Comparison of ENCODE assay signal across 15 cellular contexts in genomic region chrX:155020591-155020990, GRCh38. TPM values are rescaled to one million over a fixed set of nuclear protein-coding genes. Genes with fewer than 3 reads are reported as not detected.
DNase-seq lines count a peak whose midpoint lies in the region; ATAC-seq, FAIRE-seq and TF ChIP-seq lines count a peak whose summit lies in the region.
"Had no signal": no experiment of that assay in that cellular context is flagged by ENCODE, and none has a peak within 500 bp of the region (broad histone marks: within the 10 kb centered on the region; RNA-seq: fewer than 3 reads in every experiment).

No MANE protein-coding gene starts in this region.

- no TSS peak for BruUV-seq in HepG2 (replicated peaks; lab: Mats Ljungman, UMichigan)

- no peaks in the 10 kb centered on the region for H3K27me3 ChIP-seq in heart left ventricle
- no peaks in the 10 kb centered on the region for H3K27me3 ChIP-seq in HepG2 (ENCODE audit: control insufficient read depth in 1 of 2, insufficient read depth in 2 of 2, low read length in 2 of 2)
- no peaks in the 10 kb centered on the region for H3K27me3 ChIP-seq in right lobe of liver
- no peaks in the 10 kb centered on the region for H3K27me3 ChIP-seq in gastrocnemius medialis
- no peaks in the 10 kb centered on the region for H3K27me3 ChIP-seq in ovary

- WGBS in heart left ventricle, 4 donors = 62 to 83% (median 67%) methylated on average over 3 of the region's 3 CpGs
- WGBS in HepG2 (ENCODE audit: low lambda C conversion rate) = 36% methylated on average over 3 of the region's 3 CpGs
- 66% methylated on average over 3 of the region's 3 CpGs for WGBS in right lobe of liver (ENCODE audit: insufficient coverage, low coverage, low lambda C conversion rate, missing lambda C conversion rate)
- WGBS in ovary, 3 donors = 56 to 76% (median 58%) methylated on average over 3 of the region's 3 CpGs

- CTCF ChIA-PET in HepG2 (lab: Yijun Ruan, JAX; ENCODE audit: low intra/inter-chr PET ratio, low total read pairs) = no interaction called here
- CTCF ChIA-PET in activated CD4-positive, alpha-beta T cell treated with anti-CD3 and anti-CD28 coated beads for 36 hours (lab: Charles Lee) = no interaction called here

- H4K20me1 ChIP-seq in HepG2 (ENCODE audit: insufficient read depth, low read length) = no peaks in the 10 kb centered on the region

- TF ChIP-seq EP300 in HepG2 (IDR thresholded peaks at IDR 0.05; ENCODE audit: low read depth in 2 of 2, low read length in 2 of 2) (no peak), HepG2 (CRISPR knock-in tag; IDR thresholded peaks at IDR 0.05; ENCODE audit: borderline replicate concordance) (no peak), ovary (IDR thresholded peaks at IDR 0.05) (no peak)

- no peaks in the 10 kb centered on the region for H3K36me3 Mint-ChIP-seq in activated CD4-positive, alpha-beta T cell treated with anti-CD3 and anti-CD28 coated beads for 36 hours (ENCODE audit: low read depth)
- H3K36me3 Mint-ChIP-seq: CD14-positive monocyte; CD8-positive, alpha-beta T cell had no signal

- no peak for TF ChIP-seq CTCF in heart left ventricle (IDR thresholded peaks at IDR 0.05)
- TF ChIP-seq CTCF in HepG2 (CRISPR knock-in tag; IDR thresholded peaks at IDR 0.05) = no peak
- TF ChIP-seq CTCF in right lobe of liver (IDR thresholded peaks at IDR 0.05) = no peak
- no peak for TF ChIP-seq CTCF in gastrocnemius medialis (IDR thresholded peaks at IDR 0.05 in 4 of 5, conservative IDR thresholded peaks at IDR 0.05 in 1 of 5)
- no peak for TF ChIP-seq CTCF in ovary (IDR thresholded peaks at IDR 0.05)

- H3K27me3 Mint-ChIP-seq in activated CD4-positive, alpha-beta T cell treated with anti-CD3 and anti-CD28 coated beads for 36 hours = no peaks in the 10 kb centered on the region

- H3K4me3 ChIP-seq in heart left ventricle (peak overlapping the region in 11 of 12 donors; percentile 3 to 56 (median 42)), HepG2 (replicated peaks in 1 of 3; ENCODE audit: insufficient read depth in 1 of 3, low read depth in 2 of 3, low read length in 3 of 3) (no peak overlapping the region), right lobe of liver (no peak overlapping the region), gastrocnemius medialis (peak overlapping the region in 3 of 4 donors; percentile 15 to 44 (median 30)), ovary (no peak overlapping the region)
- H3K4me3 ChIP-seq: HAP-1 had no signal

- H3K4me2 ChIP-seq in HepG2 (ENCODE audit: low read depth, low read length) = no peak overlapping the region

- FAIRE-seq in HepG2 (lab: Jason Lieb, UNC) = no peak
- FAIRE-seq: GM19239, H1 had no signal

- no peak for TF ChIP-seq RAD21 in HepG2 (CRISPR knock-in tag; IDR thresholded peaks at IDR 0.05)

- H3K4me1 Mint-ChIP-seq in activated CD4-positive, alpha-beta T cell treated with anti-CD3 and anti-CD28 coated beads for 36 hours = no peaks in the 10 kb centered on the region

- H3K9me3 ChIP-seq in heart left ventricle = no peaks in the 10 kb centered on the region
- no peaks in the 10 kb centered on the region for H3K9me3 ChIP-seq in HepG2 (ENCODE audit: low read length)
- H3K9me3 ChIP-seq in right lobe of liver = no peaks in the 10 kb centered on the region
- no peaks in the 10 kb centered on the region for H3K9me3 ChIP-seq in gastrocnemius medialis
- no peaks in the 10 kb centered on the region for H3K9me3 ChIP-seq in ovary
- H3K9me3 ChIP-seq: Caco-2, HAP-1 had no signal

- DNase-seq in heart left ventricle (no peak), left cardiac atrium (no peak), HepG2 (ENCODE audit: low spot score) (no peak), right lobe of liver (no peak), gastrocnemius medialis (no peak), ovary (no peak)
- DNase-seq in activated CD4-positive, alpha-beta T cell treated with anti-CD3 and anti-CD28 coated beads for 36 hours = no peak
- DNase-seq: Caco-2; CD8-positive, alpha-beta T cell; GF-D8 had no signal

- H3K9ac ChIP-seq in HepG2 (ENCODE audit: insufficient read depth, low read depth, low read length) = no peak overlapping the region

- in situ Hi-C loops in HepG2 (cut with HindIII; ENCODE audit: extremely low pct_ligation_motif_present, low pct_unique_long_range_greater_than_20kb) (no loop called here), gastrocnemius medialis (cut with MboI; ENCODE audit: low sequenced_read_pairs in 4 of 4) (no loop called here)

- intact Hi-C loops in heart left ventricle (cut with DNase I) = no loop called here
- intact Hi-C loops in left cardiac atrium (cut with DNase I) = no loop called here
- intact Hi-C loops in HepG2 (cut with micrococcal nuclease; ENCODE audit: unreplicated experiment) = no loop called here
- intact Hi-C loops in right lobe of liver (cut with DNase I) = no loop called here
- intact Hi-C loops in gastrocnemius medialis (cut with DNase I; ENCODE audit: low total_unique reads) = no loop called here
- intact Hi-C loops in ovary (cut with DNase I) = no loop called here
- intact Hi-C loops in activated CD4-positive, alpha-beta T cell treated with anti-CD3 and anti-CD28 coated beads for 36 hours (cut with DNase I, micrococcal nuclease) = loop anchor here in 1 of 2 experiments (10.0 kb wide), 1 partner anchor 216 kb away; the partner anchor contains the start of gene MPP1

- H3K27ac Mint-ChIP-seq in activated CD4-positive, alpha-beta T cell treated with anti-CD3 and anti-CD28 coated beads for 36 hours = no peak overlapping the region
- H3K27ac Mint-ChIP-seq: CD14-positive monocyte; CD8-positive, alpha-beta T cell had no signal

- ATAC-seq in heart left ventricle = no peak
- ATAC-seq in left cardiac atrium = no peak
- no peak for ATAC-seq in HepG2
- no peak for ATAC-seq in right lobe of liver
- ATAC-seq in gastrocnemius medialis = no peak
- ATAC-seq in activated CD4-positive, alpha-beta T cell treated with anti-CD3 and anti-CD28 coated beads for 36 hours = no peak
- ATAC-seq: CD8-positive, alpha-beta T cell had no signal

- no peaks in the 10 kb centered on the region for H3K79me2 ChIP-seq in HepG2 (ENCODE audit: insufficient read depth, low read length)

- no peak overlapping the region for H3K4me3 Mint-ChIP-seq in activated CD4-positive, alpha-beta T cell treated with anti-CD3 and anti-CD28 coated beads for 36 hours
- H3K4me3 Mint-ChIP-seq: CD14-positive monocyte; CD8-positive, alpha-beta T cell had no signal

- no peak overlapping the region for H2AFZ ChIP-seq in HepG2 (ENCODE audit: low read length)

- no peaks in the 10 kb centered on the region for H3K36me3 ChIP-seq in heart left ventricle
- no peaks in the 10 kb centered on the region for H3K36me3 ChIP-seq in HepG2 (replicated peaks in 1 of 2; ENCODE audit: control insufficient read depth in 1 of 2, insufficient read depth in 2 of 2, low read length in 2 of 2)
- H3K36me3 ChIP-seq in right lobe of liver = no peaks in the 10 kb centered on the region
- no peaks in the 10 kb centered on the region for H3K36me3 ChIP-seq in gastrocnemius medialis
- no peaks in the 10 kb centered on the region for H3K36me3 ChIP-seq in ovary
- H3K36me3 ChIP-seq: HAP-1 had no signal

- peak overlapping the region in 8 of 12 donors; percentile 32 to 70 (median 48) for H3K27ac ChIP-seq in heart left ventricle
- H3K27ac ChIP-seq in HepG2 (ENCODE audit: extremely low read length, insufficient read depth, low read length) = no peak overlapping the region
- H3K27ac ChIP-seq in right lobe of liver = no peak overlapping the region
- H3K27ac ChIP-seq in gastrocnemius medialis = peak overlapping the region; percentile 5 to 61 (median 46)
- no peak overlapping the region for H3K27ac ChIP-seq in ovary
- H3K27ac ChIP-seq: 22Rv1 had no signal

- TF ChIP-seq POLR2A in heart left ventricle (IDR thresholded peaks at IDR 0.05) (no peak), HepG2 (IDR thresholded peaks at IDR 0.05; ENCODE audit: insufficient read depth in 1 of 2, low read depth in 2 of 2, low read length in 2 of 2) (no peak), right lobe of liver (IDR thresholded peaks at IDR 0.05) (no peak), gastrocnemius medialis (IDR thresholded peaks at IDR 0.05) (no peak), ovary (IDR thresholded peaks at IDR 0.05) (no peak)

- H3K9me3 Mint-ChIP-seq in activated CD4-positive, alpha-beta T cell treated with anti-CD3 and anti-CD28 coated beads for 36 hours (ENCODE audit: low read depth) = no peaks in the 10 kb centered on the region
- H3K9me3 Mint-ChIP-seq: CD14-positive monocyte; CD8-positive, alpha-beta T cell had no signal

- H3K4me1 ChIP-seq in heart left ventricle (no peaks in the 10 kb centered on the region), HepG2 (ENCODE audit: insufficient read depth, low read length) (peaks cover 18% of the 10 kb centered on the region; the same call in 1 of the 2 replicates), right lobe of liver (no peaks in the 10 kb centered on the region), gastrocnemius medialis (no peaks in the 10 kb centered on the region), ovary (ENCODE audit: insufficient read depth) (no peaks in the 10 kb centered on the region)
- H3K4me1 ChIP-seq: Caco-2, HAP-1 had no signal

- POLR2A ChIA-PET in HepG2 (lab: Yijun Ruan, JAX) = no interaction called here
- POLR2A ChIA-PET in activated CD4-positive, alpha-beta T cell treated with anti-CD3 and anti-CD28 coated beads for 36 hours (lab: Charles Lee) = no interaction called here

RNA-seq across cellular contexts. Expression of gene F8, which starts 1.9 kb away (rescaled TPM):
- 10 to 100 TPM; 26.9 to 75.1 (median 44.3) TPM for total RNA-seq in heart left ventricle
- polyA plus RNA-seq in heart left ventricle = 10 to 100 TPM; 32.6 to 60.2 TPM
- 10 to 100 TPM; 45.7 to 53.6 TPM for total RNA-seq in left cardiac atrium
- 0.21 and 0.29 TPM in 2 replicates for total RNA-seq in HepG2 (2016; rRNA removed; fragmentation: Illumina TruSeq; extraction: Trizol)
- 0.10 TPM in 1 of 2 replicates, not detected in the other for total RNA-seq in HepG2 (2016; cell fraction: cytosol; rRNA removed; fragmentation: Illumina TruSeq; extraction: Trizol; ENCODE audit: low read depth)
- total RNA-seq in HepG2 (2016; cell fraction: insoluble cytoplasmic fraction; rRNA removed; fragmentation: Illumina TruSeq; extraction: Trizol) = 0.13 and 0.76 TPM in 2 replicates
- 0.34 and 0.40 TPM in 2 replicates for total RNA-seq in HepG2 (2016; cell fraction: membrane; rRNA removed; fragmentation: Illumina TruSeq; extraction: Trizol)
- total RNA-seq in HepG2 (2016; cell fraction: nucleus; rRNA removed; fragmentation: Illumina TruSeq; extraction: Trizol) = 0.43 and 0.47 TPM in 2 replicates
- 0.37 and 0.61 TPM in 2 replicates for polyA plus RNA-seq in HepG2 (2011; rRNA removed)
- 0.27 and 0.32 TPM in 2 replicates for polyA plus RNA-seq in HepG2 (2011; cell fraction: cytosol; rRNA removed)
- polyA plus RNA-seq in HepG2 (2011; cell fraction: nucleus; rRNA removed) = 0.19 and 0.23 TPM in 2 replicates
- polyA plus RNA-seq in HepG2 (2012) = 0.15 and 0.30 TPM in 2 replicates
- 0.12 and 0.15 TPM in 2 replicates for polyA plus RNA-seq in HepG2 (2016; cell fraction: cytosol; fragmentation: Illumina TruSeq; extraction: Trizol; ENCODE audit: low read depth)
- 0.32 and 0.61 TPM in 2 replicates for polyA plus RNA-seq in HepG2 (2016; cell fraction: insoluble cytoplasmic fraction; fragmentation: Illumina TruSeq; extraction: Trizol; ENCODE audit: low read depth)
- polyA plus RNA-seq in HepG2 (2016; cell fraction: membrane; fragmentation: Illumina TruSeq; extraction: Trizol; ENCODE audit: low read depth) = 0.24 and 0.27 TPM in 2 replicates
- 0.17 and 0.18 TPM in 2 replicates for polyA plus RNA-seq in HepG2 (2016; cell fraction: nucleus; fragmentation: Illumina TruSeq; extraction: Trizol; ENCODE audit: insufficient read depth, low read depth)
- polyA minus RNA-seq in HepG2 (2011; rRNA and poly(A)+ RNA removed; ENCODE audit: low replicate concordance) = 0.72 and 2.8 TPM in 2 replicates
- polyA minus RNA-seq in HepG2 (2011; cell fraction: cytosol; rRNA and poly(A)+ RNA removed) = 0.49 TPM in 1 of 2 replicates, not detected in the other
- polyA minus RNA-seq in HepG2 (2011; cell fraction: nucleus; rRNA and poly(A)+ RNA removed) = 0.52 and 0.75 TPM in 2 replicates
- 10 to 100 TPM; 19.4 to 36.2 (median 26.3) TPM for total RNA-seq in right lobe of liver
- total RNA-seq in gastrocnemius medialis = 10 to 100 TPM; 23.3 to 33.7 (median 28.2) TPM
- total RNA-seq in ovary = 10 to 100 TPM; 15.5 to 77.5 (median 23.9) TPM
- polyA plus RNA-seq in ovary = 10 to 100 TPM; 15.3 to 18.9 TPM
- 1 to 10 TPM; 5.4 to 6.3 TPM for total RNA-seq in activated CD4-positive, alpha-beta T cell treated with anti-CD3 and anti-CD28 coated beads for 36 hours

RNA-seq across cellular contexts. Expression of gene FUNDC2, which starts 6.1 kb away (rescaled TPM):
- total RNA-seq in heart left ventricle (100 to 1,000 TPM; 147 to 390 (median 259) TPM), left cardiac atrium (100 to 1,000 TPM; 268 to 283 TPM), HepG2 (2016; rRNA removed; fragmentation: Illumina TruSeq; extraction: Trizol) (65.3 and 81.6 TPM in 2 replicates), right lobe of liver (10 to 100 TPM; 24.2 to 70.5 (median 39.7) TPM), gastrocnemius medialis (100 to 1,000 TPM; 141 to 267 (median 183) TPM), ovary (100 to 1,000 TPM; 133 to 179 (median 144) TPM)
- polyA plus RNA-seq in heart left ventricle (100 to 1,000 TPM; 445 TPM), HepG2 (2011; rRNA removed) (92.9 and 109 TPM in 2 replicates), ovary (100 to 1,000 TPM; 149 to 257 TPM)
- 48.9 and 60.1 TPM in 2 replicates for total RNA-seq in HepG2 (2016; cell fraction: cytosol; rRNA removed; fragmentation: Illumina TruSeq; extraction: Trizol; ENCODE audit: low read depth)
- total RNA-seq in HepG2 (2016; cell fraction: insoluble cytoplasmic fraction; rRNA removed; fragmentation: Illumina TruSeq; extraction: Trizol) = 66.6 and 82.1 TPM in 2 replicates
- 83.8 and 87.5 TPM in 2 replicates for total RNA-seq in HepG2 (2016; cell fraction: membrane; rRNA removed; fragmentation: Illumina TruSeq; extraction: Trizol)
- 23.8 and 26.8 TPM in 2 replicates for total RNA-seq in HepG2 (2016; cell fraction: nucleus; rRNA removed; fragmentation: Illumina TruSeq; extraction: Trizol)
- polyA plus RNA-seq in HepG2 (2011; cell fraction: cytosol; rRNA removed) = 68.4 and 100 TPM in 2 replicates
- polyA plus RNA-seq in HepG2 (2011; cell fraction: nucleus; rRNA removed) = 24.9 and 29.2 TPM in 2 replicates
- 88.7 and 108 TPM in 2 replicates for polyA plus RNA-seq in HepG2 (2012)
- 64.9 and 80.1 TPM in 2 replicates for polyA plus RNA-seq in HepG2 (2016; cell fraction: cytosol; fragmentation: Illumina TruSeq; extraction: Trizol; ENCODE audit: low read depth)
- 77.6 and 82.3 TPM in 2 replicates for polyA plus RNA-seq in HepG2 (2016; cell fraction: insoluble cytoplasmic fraction; fragmentation: Illumina TruSeq; extraction: Trizol; ENCODE audit: low read depth)
- polyA plus RNA-seq in HepG2 (2016; cell fraction: membrane; fragmentation: Illumina TruSeq; extraction: Trizol; ENCODE audit: low read depth) = 81.0 and 84.5 TPM in 2 replicates
- 43.9 and 46.2 TPM in 2 replicates for polyA plus RNA-seq in HepG2 (2016; cell fraction: nucleus; fragmentation: Illumina TruSeq; extraction: Trizol; ENCODE audit: insufficient read depth, low read depth)
- 35.6 and 56.8 TPM in 2 replicates for polyA minus RNA-seq in HepG2 (2011; rRNA and poly(A)+ RNA removed; ENCODE audit: low replicate concordance)
- polyA minus RNA-seq in HepG2 (2011; cell fraction: cytosol; rRNA and poly(A)+ RNA removed) = 13.1 and 17.3 TPM in 2 replicates
- 18.0 and 23.9 TPM in 2 replicates for polyA minus RNA-seq in HepG2 (2011; cell fraction: nucleus; rRNA and poly(A)+ RNA removed)
- total RNA-seq in activated CD4-positive, alpha-beta T cell treated with anti-CD3 and anti-CD28 coated beads for 36 hours = 10 to 100 TPM; 83.7 to 86.9 TPM

RNA-seq across cellular contexts. Expression of gene CMC4, which starts 50.3 kb away (rescaled TPM):
- total RNA-seq in heart left ventricle (10 to 100 TPM; 14.4 to 74.3 (median 21.0) TPM), left cardiac atrium (10 to 100 TPM; 18.4 to 19.4 TPM), HepG2 (2016; rRNA removed; fragmentation: Illumina TruSeq; extraction: Trizol) (5.2 and 5.6 TPM in 2 replicates), right lobe of liver (10 to 100 TPM in 2 of 6 experiments, 1 to 10 TPM in 4; 3.9 to 12.2 (median 7.6) TPM), gastrocnemius medialis (10 to 100 TPM; 13.0 to 32.1 (median 26.3) TPM), ovary (10 to 100 TPM in 3 of 7 donors, 1 to 10 TPM in 4; 7.1 to 34.1 (median 9.3) TPM)
- polyA plus RNA-seq in heart left ventricle (10 to 100 TPM; 26.1 to 53.0 TPM), HepG2 (2011; rRNA removed) (8.3 and 11.5 TPM in 2 replicates), ovary (10 to 100 TPM in 1 of 2 donors, 1 to 10 TPM in 1; 5.2 to 17.0 TPM)
- 29.5 and 32.5 TPM in 2 replicates for total RNA-seq in HepG2 (2016; cell fraction: cytosol; rRNA removed; fragmentation: Illumina TruSeq; extraction: Trizol; ENCODE audit: low read depth)
- 6.6 and 8.1 TPM in 2 replicates for total RNA-seq in HepG2 (2016; cell fraction: insoluble cytoplasmic fraction; rRNA removed; fragmentation: Illumina TruSeq; extraction: Trizol)
- 24.2 and 27.3 TPM in 2 replicates for total RNA-seq in HepG2 (2016; cell fraction: membrane; rRNA removed; fragmentation: Illumina TruSeq; extraction: Trizol)
- total RNA-seq in HepG2 (2016; cell fraction: nucleus; rRNA removed; fragmentation: Illumina TruSeq; extraction: Trizol) = 0.65 and 1.8 TPM in 2 replicates
- 8.2 and 9.2 TPM in 2 replicates for polyA plus RNA-seq in HepG2 (2011; cell fraction: cytosol; rRNA removed)
- 3.1 and 3.7 TPM in 2 replicates for polyA plus RNA-seq in HepG2 (2011; cell fraction: nucleus; rRNA removed)
- 4.6 and 7.2 TPM in 2 replicates for polyA plus RNA-seq in HepG2 (2012)
- 50.8 and 53.0 TPM in 2 replicates for polyA plus RNA-seq in HepG2 (2016; cell fraction: cytosol; fragmentation: Illumina TruSeq; extraction: Trizol; ENCODE audit: low read depth)
- polyA plus RNA-seq in HepG2 (2016; cell fraction: insoluble cytoplasmic fraction; fragmentation: Illumina TruSeq; extraction: Trizol; ENCODE audit: low read depth) = 8.5 and 8.8 TPM in 2 replicates
- 28.6 and 29.4 TPM in 2 replicates for polyA plus RNA-seq in HepG2 (2016; cell fraction: membrane; fragmentation: Illumina TruSeq; extraction: Trizol; ENCODE audit: low read depth)
- polyA plus RNA-seq in HepG2 (2016; cell fraction: nucleus; fragmentation: Illumina TruSeq; extraction: Trizol; ENCODE audit: insufficient read depth, low read depth) = 3.8 and 5.8 TPM in 2 replicates
- polyA minus RNA-seq in HepG2 (2011; rRNA and poly(A)+ RNA removed; ENCODE audit: low replicate concordance) = 2.0 and 3.7 TPM in 2 replicates
- 0.88 TPM in 1 of 2 replicates, not detected in the other for polyA minus RNA-seq in HepG2 (2011; cell fraction: cytosol; rRNA and poly(A)+ RNA removed)
- 4.0 and 4.2 TPM in 2 replicates for polyA minus RNA-seq in HepG2 (2011; cell fraction: nucleus; rRNA and poly(A)+ RNA removed)
- 1 to 10 TPM; 3.8 to 7.6 TPM for total RNA-seq in activated CD4-positive, alpha-beta T cell treated with anti-CD3 and anti-CD28 coated beads for 36 hours

RNA-seq across cellular contexts. Expression of gene MTCP1, which starts 50.3 kb away (rescaled TPM):
- total RNA-seq in heart left ventricle = 10 to 100 TPM in 7 of 9 donors, under 1 TPM in 2; 0.24 to 60.0 (median 44.8) TPM
- polyA plus RNA-seq in heart left ventricle = 100 to 1,000 TPM in 1 of 2 donors, 10 to 100 TPM in 1; 13.8 to 185 TPM
- 10 to 100 TPM; 51.5 to 53.6 TPM for total RNA-seq in left cardiac atrium
- 13.6 and 18.9 TPM in 2 replicates for total RNA-seq in HepG2 (2016; rRNA removed; fragmentation: Illumina TruSeq; extraction: Trizol)
- total RNA-seq in HepG2 (2016; cell fraction: cytosol; rRNA removed; fragmentation: Illumina TruSeq; extraction: Trizol; ENCODE audit: low read depth) = 67.8 and 80.6 TPM in 2 replicates
- total RNA-seq in HepG2 (2016; cell fraction: insoluble cytoplasmic fraction; rRNA removed; fragmentation: Illumina TruSeq; extraction: Trizol) = 11.6 and 13.5 TPM in 2 replicates
- 41.3 and 48.8 TPM in 2 replicates for total RNA-seq in HepG2 (2016; cell fraction: membrane; rRNA removed; fragmentation: Illumina TruSeq; extraction: Trizol)
- 6.7 and 10.8 TPM in 2 replicates for total RNA-seq in HepG2 (2016; cell fraction: nucleus; rRNA removed; fragmentation: Illumina TruSeq; extraction: Trizol)
- 5.1 and 6.1 TPM in 2 replicates for polyA plus RNA-seq in HepG2 (2011; rRNA removed)
- polyA plus RNA-seq in HepG2 (2011; cell fraction: cytosol; rRNA removed) = 1.6 and 2.4 TPM in 2 replicates
- polyA plus RNA-seq in HepG2 (2011; cell fraction: nucleus; rRNA removed) = 17.7 and 18.0 TPM in 2 replicates
- 14.6 and 21.5 TPM in 2 replicates for polyA plus RNA-seq in HepG2 (2012)
- 56.1 and 69.9 TPM in 2 replicates for polyA plus RNA-seq in HepG2 (2016; cell fraction: cytosol; fragmentation: Illumina TruSeq; extraction: Trizol; ENCODE audit: low read depth)
- 10.2 and 11.2 TPM in 2 replicates for polyA plus RNA-seq in HepG2 (2016; cell fraction: insoluble cytoplasmic fraction; fragmentation: Illumina TruSeq; extraction: Trizol; ENCODE audit: low read depth)
- 34.3 and 42.3 TPM in 2 replicates for polyA plus RNA-seq in HepG2 (2016; cell fraction: membrane; fragmentation: Illumina TruSeq; extraction: Trizol; ENCODE audit: low read depth)
- 11.8 and 19.6 TPM in 2 replicates for polyA plus RNA-seq in HepG2 (2016; cell fraction: nucleus; fragmentation: Illumina TruSeq; extraction: Trizol; ENCODE audit: insufficient read depth, low read depth)
- 4.2 and 6.5 TPM in 2 replicates for polyA minus RNA-seq in HepG2 (2011; rRNA and poly(A)+ RNA removed; ENCODE audit: low replicate concordance)
- 2.0 and 3.7 TPM in 2 replicates for polyA minus RNA-seq in HepG2 (2011; cell fraction: cytosol; rRNA and poly(A)+ RNA removed)
- polyA minus RNA-seq in HepG2 (2011; cell fraction: nucleus; rRNA and poly(A)+ RNA removed) = 6.1 and 8.7 TPM in 2 replicates
- 10 to 100 TPM in 4 of 6 experiments, 1 to 10 TPM in 1, under 1 TPM in 1; 0.98 to 26.8 (median 16.6) TPM for total RNA-seq in right lobe of liver
- total RNA-seq in gastrocnemius medialis = 1 to 10 TPM in 1 of 4 donors, under 1 TPM in 2, not detected in 1; 0.31 to 2.2 (median 0.93) TPM
- total RNA-seq in ovary = 10 to 100 TPM in 4 of 7 donors, 1 to 10 TPM in 2, under 1 TPM in 1; 0.36 to 29.0 (median 27.3) TPM
- 10 to 100 TPM; 14.0 to 29.0 TPM for polyA plus RNA-seq in ovary
- 10 to 100 TPM in 1 of 2 experiments, 1 to 10 TPM in 1; 9.3 to 18.1 TPM for total RNA-seq in activated CD4-positive, alpha-beta T cell treated with anti-CD3 and anti-CD28 coated beads for 36 hours

RNA-seq across cellular contexts. Expression of gene BRCC3, which starts 50.7 kb away (rescaled TPM):
- 10 to 100 TPM in 8 of 9 donors, 1 to 10 TPM in 1; 7.9 to 18.7 (median 16.6) TPM for total RNA-seq in heart left ventricle
- 10 to 100 TPM in 1 of 2 donors, 1 to 10 TPM in 1; 3.6 to 15.0 TPM for polyA plus RNA-seq in heart left ventricle
- 10 to 100 TPM; 11.8 to 13.4 TPM for total RNA-seq in left cardiac atrium
- 24.3 and 44.2 TPM in 2 replicates for total RNA-seq in HepG2 (2016; rRNA removed; fragmentation: Illumina TruSeq; extraction: Trizol)
- total RNA-seq in HepG2 (2016; cell fraction: cytosol; rRNA removed; fragmentation: Illumina TruSeq; extraction: Trizol; ENCODE audit: low read depth) = 2.4 and 3.1 TPM in 2 replicates
- 25.6 and 47.6 TPM in 2 replicates for total RNA-seq in HepG2 (2016; cell fraction: insoluble cytoplasmic fraction; rRNA removed; fragmentation: Illumina TruSeq; extraction: Trizol)
- total RNA-seq in HepG2 (2016; cell fraction: membrane; rRNA removed; fragmentation: Illumina TruSeq; extraction: Trizol) = 13.5 and 13.7 TPM in 2 replicates
- total RNA-seq in HepG2 (2016; cell fraction: nucleus; rRNA removed; fragmentation: Illumina TruSeq; extraction: Trizol) = 12.9 and 17.1 TPM in 2 replicates
- polyA plus RNA-seq in HepG2 (2011; rRNA removed) = 16.1 and 19.8 TPM in 2 replicates
- polyA plus RNA-seq in HepG2 (2011; cell fraction: cytosol; rRNA removed) = 11.8 and 16.5 TPM in 2 replicates
- 5.8 and 6.0 TPM in 2 replicates for polyA plus RNA-seq in HepG2 (2011; cell fraction: nucleus; rRNA removed)
- polyA plus RNA-seq in HepG2 (2012) = 14.4 and 18.3 TPM in 2 replicates
- polyA plus RNA-seq in HepG2 (2016; cell fraction: cytosol; fragmentation: Illumina TruSeq; extraction: Trizol; ENCODE audit: low read depth) = 2.5 and 2.8 TPM in 2 replicates
- polyA plus RNA-seq in HepG2 (2016; cell fraction: insoluble cytoplasmic fraction; fragmentation: Illumina TruSeq; extraction: Trizol; ENCODE audit: low read depth) = 57.9 and 58.3 TPM in 2 replicates
- 8.6 and 9.5 TPM in 2 replicates for polyA plus RNA-seq in HepG2 (2016; cell fraction: membrane; fragmentation: Illumina TruSeq; extraction: Trizol; ENCODE audit: low read depth)
- 22.5 and 24.9 TPM in 2 replicates for polyA plus RNA-seq in HepG2 (2016; cell fraction: nucleus; fragmentation: Illumina TruSeq; extraction: Trizol; ENCODE audit: insufficient read depth, low read depth)
- 9.4 and 25.7 TPM in 2 replicates for polyA minus RNA-seq in HepG2 (2011; rRNA and poly(A)+ RNA removed; ENCODE audit: low replicate concordance)
- polyA minus RNA-seq in HepG2 (2011; cell fraction: cytosol; rRNA and poly(A)+ RNA removed) = 16.2 and 17.1 TPM in 2 replicates
- polyA minus RNA-seq in HepG2 (2011; cell fraction: nucleus; rRNA and poly(A)+ RNA removed) = 15.1 and 18.4 TPM in 2 replicates
- 10 to 100 TPM; 10.1 to 13.4 (median 10.5) TPM for total RNA-seq in right lobe of liver
- total RNA-seq in gastrocnemius medialis = 10 to 100 TPM in 2 of 4 donors, 1 to 10 TPM in 2; 8.8 to 15.9 (median 10.6) TPM
- total RNA-seq in ovary = 10 to 100 TPM in 5 of 7 donors, 1 to 10 TPM in 2; 4.3 to 15.1 (median 13.3) TPM
- polyA plus RNA-seq in ovary = 10 to 100 TPM in 1 of 2 donors, 1 to 10 TPM in 1; 5.9 to 13.9 TPM
- total RNA-seq in activated CD4-positive, alpha-beta T cell treated with anti-CD3 and anti-CD28 coated beads for 36 hours = 10 to 100 TPM; 28.1 to 30.3 TPM

Comparison
In these comparisons a context has a peak if more than half of its experiments do, and no peak if none do; other contexts are left out.
1. H3K27ac ChIP-seq: peak in heart left ventricle (8 of 12) and gastrocnemius medialis (4 of 4); none in HepG2 (single experiment), right lobe of liver (0 of 3) and ovary (0 of 2).
2. H3K4me3 ChIP-seq: peak in heart left ventricle (11 of 12) and gastrocnemius medialis (3 of 4); none in HepG2 (0 of 3), right lobe of liver (0 of 3) and ovary (single experiment).